Comparison of ENCODE assay signal across 15 cellular contexts in genomic region chr9:14664022-14664421, GRCh38. TPM values are rescaled to one million over a fixed set of nuclear protein-coding genes. Genes with fewer than 3 reads are reported as not detected.
"Had no signal": no experiment of that assay in that cellular context is flagged by ENCODE, and none has a peak within 500 bp of the region (broad histone marks: within the 10 kb centered on the region; RNA-seq: fewer than 3 reads in every experiment).

No MANE protein-coding gene starts in this region.

RNA-seq across cellular contexts. Expression of gene CER1, which starts 58.5 kb away (rescaled TPM):
- total RNA-seq: activated naive CD4-positive, alpha-beta T cell treated with anti-CD3 and anti-CD28 coated beads for 36 hours; activated naive CD4-positive, alpha-beta T cell treated with anti-CD3 and anti-CD28 coated beads, Interleukin-2, amount 50 U/mL, for 72 hours; activated naive CD8-positive, alpha-beta T cell treated with anti-CD3 and anti-CD28 coated beads for 36 hours; activated naive CD8-positive, alpha-beta T cell treated with anti-CD3 and anti-CD28 coated beads, Interleukin-2, amount 10 ng/mL, durations not matched to agents 7 days and 5 days; activated T-cell treated with anti-CD3 and anti-CD28 coated beads, Interleukin-2, amount 50 U/mL, for 4 hours; activated T-cell treated with anti-CD3 and anti-CD28 coated beads, Interleukin-2, amount 50 U/mL, for 72 hours; activated T-helper 1 cell treated with anti-CD3 and anti-CD28 coated beads, Interleukin-12 subunit alpha, Interleukin-12 subunit beta, Interleukin-2, Interleukin-4 antibody, amounts not matched to agents 30 ng/mL and 10 ng/mL and 1 ng/mL, durations not matched to agents 14 hours and 24 hours and 36 hours; activated T-helper 17 cell treated with anti-CD3 and anti-CD28 coated beads, Interleukin-2, amount 50 U/mL, for 72 hours; activated T-helper 2 cell treated with anti-CD3 and anti-CD28 coated beads, Interferon-gamma antibody, Interleukin-2, Interleukin-4, amounts not matched to agents 10 μg/mL and 5 μg/mL and 100 μg/mL, durations not matched to agents 14 hours and 24 hours and 36 hours; adrenal gland; ascending aorta; breast epithelium; bronchial epithelial cell; cardiac septum; chondrocyte had no signal
